Comparison of ENCODE assay signal across 1 cellular context in the genomic region with DNA sequence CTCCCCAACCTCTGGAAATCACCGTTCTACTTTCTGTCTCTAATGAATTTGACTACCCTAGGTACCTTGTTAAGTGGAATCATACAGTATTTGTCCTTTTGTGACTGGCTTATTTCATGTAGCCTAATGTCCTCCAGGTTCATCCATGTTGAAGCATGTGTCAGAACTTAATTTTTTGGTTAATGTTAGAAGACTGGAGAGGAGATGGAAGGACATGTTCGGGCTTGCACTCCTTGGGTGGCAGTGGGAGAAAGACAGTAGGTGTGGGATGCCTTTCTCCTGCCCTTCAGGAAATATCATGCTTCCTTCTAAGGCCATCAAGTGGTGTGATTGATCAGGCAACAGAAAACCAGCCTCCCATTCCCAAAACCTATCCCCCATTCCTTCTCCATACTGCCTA.
TF ChIP-seq lines count a peak whose summit lies in the region.

No MANE protein-coding gene starts in this region.

TF ChIP-seq in IMR-90, 13 proteins besides CTCF, POLR2A, EP300 and RAD21:
- TF ChIP-seq BHLHE40 (IDR thresholded peaks at IDR 0.05; ENCODE audit: low read depth, low read length) = no peak
